Comparison of ENCODE assay signal across 16 cellular contexts in genomic region chr12:49543914-49544815, GRCh38. TPM values are rescaled to one million over a fixed set of nuclear protein-coding genes. Genes with fewer than 3 reads are reported as not detected.
DNase-seq lines count a peak whose midpoint lies in the region; ATAC-seq and TF ChIP-seq lines count a peak whose summit lies in the region.
"Had no signal": no experiment of that assay in that cellular context is flagged by ENCODE, and none has a peak within 500 bp of the region (broad histone marks: within the 10 kb centered on the region; RNA-seq: fewer than 3 reads in every experiment).

No MANE protein-coding gene starts in this region.

- H3K36me3 Mint-ChIP-seq in H9 (ENCODE audit: insufficient read depth in 1 of 3, low read depth in 3 of 3) (no peaks in the 10 kb centered on the region), endothelial cell (ENCODE audit: low read depth, unreplicated experiment) (peaks cover 6% of the 10 kb centered on the region)
- H3K36me3 Mint-ChIP-seq: activated CD8-positive, alpha-beta memory T cell treated with anti-CD3 and anti-CD28 coated beads, Interleukin-2, amount 10 ng/mL, durations not matched to agents 7 days and 5 days had no signal

- peaks cover 97% of the 10 kb centered on the region for H3K27me3 Mint-ChIP-seq in H9 (ENCODE audit: low read depth)
- H3K27me3 Mint-ChIP-seq in endothelial cell (ENCODE audit: unreplicated experiment) = peaks cover 60% of the 10 kb centered on the region

- H3K18ac ChIP-seq in H9 (ENCODE audit: insufficient read length, low read depth, low read length) = no peak overlapping the region
- H3K18ac ChIP-seq in mesenchymal stem cell (ENCODE audit: low read depth in 1 of 2, low read length in 2 of 2) = no peak overlapping the region

- no peaks in the 10 kb centered on the region for H4K20me1 ChIP-seq in H9 (ENCODE audit: control insufficient read depth, insufficient read depth, insufficient read length)

- no peak overlapping the region for H3K4ac ChIP-seq in H9 (ENCODE audit: low read depth, low read length)
- no peak overlapping the region for H3K4ac ChIP-seq in mesenchymal stem cell (ENCODE audit: low read depth in 1 of 2, low read length in 2 of 2)

- H3K4me1 Mint-ChIP-seq in H9 = peaks cover 16 to 38% of the 10 kb centered on the region in 2 experiments
- peaks cover 16% of the 10 kb centered on the region for H3K4me1 Mint-ChIP-seq in endothelial cell (ENCODE audit: unreplicated experiment)

- TF ChIP-seq CTCF in H9 (conservative IDR thresholded peaks at IDR 0.05) (no peak), endothelial cell (IDR thresholded peaks at IDR 0.05; ENCODE audit: unreplicated experiment) (no peak), WERI-Rb-1 (IDR thresholded peaks at IDR 0.05; ENCODE audit: low read depth, low read length) (no peak)

- ATAC-seq in GM21381 (IDR thresholded peaks at IDR 0.05; ENCODE audit: unreplicated experiment) = no peak
- ATAC-seq: activated CD8-positive, alpha-beta memory T cell treated with anti-CD3 and anti-CD28 coated beads, Interleukin-2, amount 10 ng/mL, durations not matched to agents 7 days and 5 days had no signal

- H4K91ac ChIP-seq in H9 (ENCODE audit: insufficient read length, low read depth, low read length) (no peak overlapping the region), mesenchymal stem cell (ENCODE audit: low read length) (peak overlapping the region; percentile 9)

- H2BK20ac ChIP-seq in H9 (ENCODE audit: low read depth, low read length, poor library complexity, severe bottlenecking) = no peak overlapping the region

- no peak overlapping the region for H3K9ac ChIP-seq in H9 (ENCODE audit: extremely low read depth, insufficient read length, low read length)
- no peak overlapping the region for H3K9ac ChIP-seq in mesenchymal stem cell (ENCODE audit: low read length)

- no peak overlapping the region for H2BK5ac ChIP-seq in H9 (ENCODE audit: insufficient read length, low read length)
- H2BK5ac ChIP-seq in mesenchymal stem cell (ENCODE audit: low read depth, low read length, poor library complexity, severe bottlenecking) = no peak overlapping the region

- H3K27ac Mint-ChIP-seq in H9 (no peak overlapping the region; a peak in 1 of 7 replicates), endothelial cell (ENCODE audit: unreplicated experiment) (no peak overlapping the region)
- H3K27ac Mint-ChIP-seq: activated CD8-positive, alpha-beta memory T cell treated with anti-CD3 and anti-CD28 coated beads, Interleukin-2, amount 10 ng/mL, durations not matched to agents 7 days and 5 days; progenitor cell of endocrine pancreas had no signal

- H3K27me3 ChIP-seq in H9 (ENCODE audit: insufficient read depth, low read length) = peaks cover 45% of the 10 kb centered on the region; the same call in 1 of the 2 replicates
- H3K27me3 ChIP-seq in mesenchymal stem cell (ENCODE audit: control insufficient read depth in 1 of 2, insufficient read depth in 1 of 2, low read length in 2 of 2) = peaks cover 82 to 93% of the 10 kb centered on the region in 2 experiments
- H3K27me3 ChIP-seq in WERI-Rb-1 (ENCODE audit: insufficient read depth, low read depth, severe bottlenecking) = peaks cover 5% of the 10 kb centered on the region

- H4K8ac ChIP-seq in H9 (replicated peaks; ENCODE audit: insufficient read length, low read depth, low read length) (no peak overlapping the region), mesenchymal stem cell (ENCODE audit: low read length) (no peak overlapping the region)

- no peak overlapping the region for H4K5ac ChIP-seq in H9 (ENCODE audit: insufficient read length, low read depth, low read length)

- no peaks in the 10 kb centered on the region for H3K4me1 ChIP-seq in H9 (ENCODE audit: insufficient read depth, low read length)
- peaks cover 18% of the 10 kb centered on the region for H3K4me1 ChIP-seq in mesenchymal stem cell (ENCODE audit: control insufficient read depth, insufficient read depth, low read depth, low read length)

- H2BK12ac ChIP-seq in H9 (ENCODE audit: insufficient read length, low read depth, low read length) (no peak overlapping the region), mesenchymal stem cell (ENCODE audit: low read length in 2 of 2) (no peak overlapping the region)

- peak overlapping the region; percentile 53 to 72 for H3K4me3 Mint-ChIP-seq in H9
- peak overlapping the region; percentile 16 for H3K4me3 Mint-ChIP-seq in endothelial cell (ENCODE audit: unreplicated experiment)
- H3K4me3 Mint-ChIP-seq: activated CD8-positive, alpha-beta memory T cell treated with anti-CD3 and anti-CD28 coated beads, Interleukin-2, amount 10 ng/mL, durations not matched to agents 7 days and 5 days had no signal

- H3K4me2 ChIP-seq in H9 (ENCODE audit: insufficient read depth, insufficient read length, low read length) = peak overlapping the region; percentile 44
- H3K4me2 ChIP-seq in mesenchymal stem cell (ENCODE audit: low read length, poor library complexity, severe bottlenecking) = peak overlapping the region; percentile 20
- H3K4me2 ChIP-seq: PC-9 had no signal

- no peaks in the 10 kb centered on the region for H3K79me1 ChIP-seq in H9 (ENCODE audit: insufficient read depth, low read depth, low read length, poor library complexity, severe bottlenecking)
- no peaks in the 10 kb centered on the region for H3K79me1 ChIP-seq in mesenchymal stem cell (replicated peaks; ENCODE audit: low read length, poor library complexity, severe bottlenecking)

- H3K79me2 ChIP-seq in H9 (ENCODE audit: insufficient read depth, low read length) = no peaks in the 10 kb centered on the region

- no peak overlapping the region for H3T11ph ChIP-seq in H9 (ENCODE audit: low read length)

- peak; percentile 37 for DNase-seq in ELF-1 (ENCODE audit: low read depth, low spot score)
- peak; percentile 61 for DNase-seq in H9
- no peak for DNase-seq in endothelial cell (ENCODE audit: low spot score)
- no peak for DNase-seq in mesenchymal stem cell
- DNase-seq in WERI-Rb-1 = no peak
- DNase-seq in mucosa of gallbladder (ENCODE audit: low spot score) = no peak
- DNase-seq in NCI-H226 = no peak
- DNase-seq: activated CD8-positive, alpha-beta memory T cell treated with anti-CD3 and anti-CD28 coated beads, Interleukin-2, amount 10 ng/mL, durations not matched to agents 7 days and 5 days; amygdala; NCI-H1417; NCI-H748 treated with DMSO at 0.1 percent for 48 hours; PC-9; stimulated activated CD4-positive, alpha-beta T cell treated with anti-CD3 and anti-CD28 coated beads, Interleukin-4, amount 100 ng/mL, for 24 hours had no signal

- H3K14ac ChIP-seq in H9 (ENCODE audit: insufficient read depth, low read length) = no peak overlapping the region
- H3K14ac ChIP-seq in mesenchymal stem cell (ENCODE audit: low read length in 2 of 2) = no peak overlapping the region

- no peak overlapping the region for H3K56ac ChIP-seq in H9 (ENCODE audit: insufficient read length, low read depth, low read length)

- H3K9me3 ChIP-seq in H9 (ENCODE audit: control insufficient read depth, low read depth, low read length) (no peaks in the 10 kb centered on the region), mesenchymal stem cell (ENCODE audit: control insufficient read depth, low read length) (no peaks in the 10 kb centered on the region), WERI-Rb-1 (ENCODE audit: severe bottlenecking) (no peaks in the 10 kb centered on the region)

- peaks cover 10% of the 10 kb centered on the region for H3K23me2 ChIP-seq in H9 (ENCODE audit: insufficient read length, low read depth, low read length, poor library complexity, severe bottlenecking)

- H3K36me3 ChIP-seq in mesenchymal stem cell (ENCODE audit: control insufficient read depth in 1 of 2, insufficient read depth in 2 of 2, low read depth in 1 of 2, low read length in 2 of 2) = no peaks in the 10 kb centered on the region
- H3K36me3 ChIP-seq in WERI-Rb-1 = no peaks in the 10 kb centered on the region

- H2AFZ ChIP-seq in H9 (ENCODE audit: low read length) = no peak overlapping the region
- no peak overlapping the region for H2AFZ ChIP-seq in mesenchymal stem cell (ENCODE audit: low read depth, low read length)
- H2AFZ ChIP-seq: PC-9 had no signal

- H2BK15ac ChIP-seq in H9 (ENCODE audit: low read depth, low read length) = no peak overlapping the region
- no peak overlapping the region for H2BK15ac ChIP-seq in mesenchymal stem cell (ENCODE audit: low read depth, poor library complexity, severe bottlenecking)

- H3K27ac ChIP-seq in H9 (ENCODE audit: insufficient read length, low read depth, low read length) (no peak overlapping the region), mesenchymal stem cell (ENCODE audit: low read length, poor library complexity, severe bottlenecking) (no peak overlapping the region), WERI-Rb-1 (no peak overlapping the region)
- H3K27ac ChIP-seq: PC-9, skin epidermis had no signal

- H3K9me3 Mint-ChIP-seq in H9 = no peaks in the 10 kb centered on the region
- H3K9me3 Mint-ChIP-seq in endothelial cell (ENCODE audit: unreplicated experiment) = no peaks in the 10 kb centered on the region

- no peak overlapping the region for H3K23ac ChIP-seq in H9 (ENCODE audit: insufficient read length, low read depth, low read length)
- no peak overlapping the region for H3K23ac ChIP-seq in mesenchymal stem cell (ENCODE audit: low read length in 2 of 2)

- H2AK5ac ChIP-seq in H9 (ENCODE audit: insufficient read length, low read length) = no peak overlapping the region
- H2AK5ac ChIP-seq in mesenchymal stem cell (ENCODE audit: low read length, severe bottlenecking) = no peak overlapping the region

- H2BK120ac ChIP-seq in H9 (ENCODE audit: low read depth, low read length, poor library complexity, severe bottlenecking) (no peak overlapping the region), mesenchymal stem cell (ENCODE audit: low read depth, low read length) (no peak overlapping the region)

- no peak overlapping the region for H3K4me3 ChIP-seq in mesenchymal stem cell (ENCODE audit: insufficient read depth in 1 of 2, low read depth in 1 of 2, low read length in 2 of 2)
- H3K4me3 ChIP-seq in WERI-Rb-1 (ENCODE audit: low read depth, low read length) = no peak overlapping the region
- H3K4me3 ChIP-seq: PC-9, skin epidermis had no signal

- WGBS in H9 (ENCODE audit: extremely low coverage, insufficient read length, low lambda C conversion rate) = no CpG with 5 or more reads among the region's 39 CpGs
- 9% methylated on average over 36 of the region's 39 CpGs for WGBS in mesenchymal stem cell

RNA-seq across cellular contexts. Expression of gene KCNH3, which starts 5.3 kb away (rescaled TPM):
- total RNA-seq in H9 (2021) (0.26 and 0.39 TPM in 2 replicates), endothelial cell (ENCODE audit: unreplicated experiment) (0.15 TPM), mucosa of gallbladder (22.6 TPM)
- 0.03 TPM for polyA plus RNA-seq in mesenchymal stem cell (2013, experiment 1 of 2)
- polyA plus RNA-seq in mesenchymal stem cell (2013, experiment 2 of 2) = 0.01 TPM
- total RNA-seq: PC-9 had no signal

RNA-seq across cellular contexts. Expression of gene MCRS1, which starts 23.8 kb away (rescaled TPM):
- total RNA-seq in H9 (2021) (98.7 and 103 TPM in 2 replicates), endothelial cell (ENCODE audit: unreplicated experiment) (60.8 TPM), mucosa of gallbladder (64.5 TPM)
- polyA plus RNA-seq in mesenchymal stem cell (2013, experiment 1 of 2) = 38.7 TPM
- 39.8 TPM for polyA plus RNA-seq in mesenchymal stem cell (2013, experiment 2 of 2)

Comparison
In these comparisons a context has a peak if more than half of its experiments do, and no peak if none do; other contexts are left out.
1. DNase-seq: peak in ELF-1 (single experiment) and H9 (single experiment); none in endothelial cell (single experiment), mesenchymal stem cell (single experiment), WERI-Rb-1 (single experiment), mucosa of gallbladder (single experiment) and NCI-H226 (single experiment).
2. RNA of gene KCNH3, which starts 5.3 kb away (total RNA-seq): 22.6 TPM in mucosa of gallbladder (single experiment); 0.26 to 0.39 TPM in H9 and 0.15 TPM in endothelial cell (single experiment); every median in the first group is over 10 times any median in the second.